In the genomic region with DNA sequence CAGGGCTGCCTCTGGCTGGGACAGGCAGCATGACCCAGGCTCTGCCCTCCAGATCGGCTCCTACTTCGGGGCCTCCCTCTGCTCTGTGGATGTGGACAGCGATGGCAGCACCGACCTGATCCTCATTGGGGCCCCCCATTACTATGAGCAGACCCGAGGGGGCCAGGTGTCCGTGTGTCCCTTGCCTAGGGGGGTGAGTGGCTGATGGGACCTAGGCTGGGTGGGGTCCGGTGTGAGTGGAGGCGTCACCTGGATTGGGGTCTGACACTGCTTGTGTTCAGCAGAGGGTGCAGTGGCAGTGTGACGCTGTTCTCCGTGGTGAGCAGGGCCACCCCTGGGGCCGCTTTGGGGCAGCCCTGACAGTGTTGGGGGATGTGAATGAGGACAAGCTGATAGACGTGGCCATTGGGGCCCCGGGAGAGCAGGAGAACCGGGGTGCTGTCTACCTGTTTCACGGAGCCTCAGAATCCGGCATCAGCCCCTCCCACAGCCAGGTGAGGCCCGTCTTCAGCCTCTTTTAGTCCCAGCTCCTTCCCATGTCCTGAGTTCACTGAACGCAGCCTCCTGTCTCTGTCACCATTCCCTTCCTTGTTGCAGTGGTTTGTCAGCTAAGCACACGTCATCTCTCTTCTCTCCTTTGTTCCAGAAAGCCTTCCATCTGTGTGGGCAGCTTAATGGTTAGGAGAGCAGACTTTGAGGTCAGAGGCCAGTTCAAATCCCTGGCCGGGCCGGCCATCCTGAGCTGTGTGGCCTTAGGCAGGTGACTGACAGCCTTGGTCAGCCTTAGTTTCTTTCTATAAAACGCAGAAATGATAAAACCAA, we compare ENCODE assay signal across 1 cellular context.
TF ChIP-seq lines count a peak whose summit lies in the region.

No MANE protein-coding gene starts in this region.

TF ChIP-seq in K562, 482 proteins besides CTCF, POLR2A, EP300 and RAD21:
- TF ChIP-seq, protein P1, sequence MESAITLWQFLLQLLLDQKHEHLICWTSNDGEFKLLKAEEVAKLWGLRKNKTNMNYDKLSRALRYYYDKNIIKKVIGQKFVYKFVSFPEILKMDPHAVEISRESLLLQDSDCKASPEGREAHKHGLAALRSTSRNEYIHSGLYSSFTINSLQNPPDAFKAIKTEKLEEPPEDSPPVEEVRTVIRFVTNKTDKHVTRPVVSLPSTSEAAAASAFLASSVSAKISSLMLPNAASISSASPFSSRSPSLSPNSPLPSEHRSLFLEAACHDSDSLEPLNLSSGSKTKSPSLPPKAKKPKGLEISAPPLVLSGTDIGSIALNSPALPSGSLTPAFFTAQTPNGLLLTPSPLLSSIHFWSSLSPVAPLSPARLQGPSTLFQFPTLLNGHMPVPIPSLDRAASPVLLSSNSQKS (CRISPR knock-in tag; IDR thresholded peaks at IDR 0.05) = no peak
- no peak for TF ChIP-seq SIRT6 (IDR thresholded peaks at IDR 0.05; ENCODE audit: low read depth, low read length)
- TF ChIP-seq, protein P2, sequence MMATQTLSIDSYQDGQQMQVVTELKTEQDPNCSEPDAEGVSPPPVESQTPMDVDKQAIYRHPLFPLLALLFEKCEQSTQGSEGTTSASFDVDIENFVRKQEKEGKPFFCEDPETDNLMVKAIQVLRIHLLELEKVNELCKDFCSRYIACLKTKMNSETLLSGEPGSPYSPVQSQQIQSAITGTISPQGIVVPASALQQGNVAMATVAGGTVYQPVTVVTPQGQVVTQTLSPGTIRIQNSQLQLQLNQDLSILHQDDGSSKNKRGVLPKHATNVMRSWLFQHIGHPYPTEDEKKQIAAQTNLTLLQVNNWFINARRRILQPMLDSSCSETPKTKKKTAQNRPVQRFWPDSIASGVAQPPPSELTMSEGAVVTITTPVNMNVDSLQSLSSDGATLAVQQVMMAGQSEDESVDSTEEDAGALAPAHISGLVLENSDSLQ (IDR thresholded peaks at IDR 0.05) = peak; percentile 9; the same call in 1 of the 2 replicates
